Comparison of ENCODE assay signal across 29 cellular contexts in the genomic region with DNA sequence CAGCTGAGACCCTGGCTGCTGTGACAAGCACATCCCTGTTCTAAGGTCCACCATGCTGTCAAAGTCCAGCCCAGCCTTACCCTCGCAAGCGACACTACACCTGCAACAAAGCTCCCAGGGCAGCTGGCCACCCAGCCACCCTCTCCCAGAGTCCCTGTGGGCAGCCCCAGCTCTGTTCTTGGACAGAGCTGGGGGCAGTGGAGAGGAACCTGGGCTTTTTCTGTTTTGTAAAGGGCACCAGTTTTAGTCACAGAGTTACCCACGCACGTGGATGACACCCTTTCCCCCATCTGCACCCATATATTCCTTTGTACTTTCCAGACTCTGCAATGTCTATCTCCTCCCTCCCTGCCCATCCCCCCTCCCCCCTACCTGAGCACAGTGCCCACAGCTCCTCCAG. TPM values are rescaled to one million over a fixed set of nuclear protein-coding genes. Genes with fewer than 3 reads are reported as not detected.
"Had no signal": no experiment of that assay in that cellular context is flagged by ENCODE, and none has a peak within 500 bp of the region (broad histone marks: within the 10 kb centered on the region; RNA-seq: fewer than 3 reads in every experiment).

No MANE protein-coding gene starts in this region.

- ATAC-seq: effector memory CD8-positive, alpha-beta T cell; esophagus mucosa; gastrocnemius medialis; heart right ventricle; left cardiac atrium; left lung; left ventricle myocardium superior; lower lobe of right lung; mucosa of descending colon had no signal

- H3K27me3 Mint-ChIP-seq: dendritic cell treated with granulocyte-macrophage colony-stimulating factor and Interleukin-4, amounts not matched to agents 40 ng/mL and 50 ng/mL, for 4 days had no signal

- FAIRE-seq: endometrium, islet of Langerhans, keratinocyte had no signal

- H3K27ac ChIP-seq: colonic mucosa, epithelial cell of prostate, esophagus squamous epithelium, gastrocnemius medialis, heart right ventricle, left lung, lower lobe of right lung had no signal

- H3K9me3 Mint-ChIP-seq: dendritic cell treated with granulocyte-macrophage colony-stimulating factor and Interleukin-4, amounts not matched to agents 40 ng/mL and 50 ng/mL, for 4 days; effector memory CD8-positive, alpha-beta T cell; endodermal cell; mesothelial cell of epicardium had no signal

- H3K4me1 Mint-ChIP-seq: endodermal cell, mesothelial cell of epicardium had no signal

- H3K4me1 ChIP-seq: colonic mucosa, esophagus squamous epithelium, gastrocnemius medialis, heart right ventricle, left lung, lower lobe of right lung had no signal

- H3K27ac Mint-ChIP-seq: dendritic cell treated with granulocyte-macrophage colony-stimulating factor and Interleukin-4, amounts not matched to agents 40 ng/mL and 50 ng/mL, for 4 days; effector memory CD8-positive, alpha-beta T cell; endodermal cell; mesothelial cell of epicardium had no signal

- H3K27me3 ChIP-seq: colonic mucosa, gastrocnemius medialis had no signal

- H3K4me3 Mint-ChIP-seq: dendritic cell treated with granulocyte-macrophage colony-stimulating factor and Interleukin-4, amounts not matched to agents 40 ng/mL and 50 ng/mL, for 4 days; effector memory CD8-positive, alpha-beta T cell; endodermal cell; mesothelial cell of epicardium had no signal

- H3K36me3 ChIP-seq: colonic mucosa, esophagus squamous epithelium, gastrocnemius medialis, heart right ventricle, left lung, lower lobe of right lung had no signal

- DNase-seq: colonic mucosa; cortex of kidney; effector CD8-positive, alpha-beta T cell; effector memory CD8-positive, alpha-beta T cell; endodermal cell; erythroblast; esophagus squamous epithelium; foreskin fibroblast; foreskin melanocyte; gastrocnemius medialis; glutamatergic neuron; head of caudate nucleus; heart right ventricle; hippocampal formation; left cardiac atrium; left lung; left ventricle myocardium superior; lower lobe of right lung; mesenchymal stem cell; mucosa of descending colon had no signal

- H3K4me3 ChIP-seq: colonic mucosa, esophagus squamous epithelium, gastrocnemius medialis, heart right ventricle, left lung, lower lobe of right lung, mucosa of descending colon had no signal

- H3K9me3 ChIP-seq: colonic mucosa, esophagus squamous epithelium, gastrocnemius medialis, heart right ventricle, left lung, lower lobe of right lung, mucosa of descending colon had no signal

- H3K36me3 Mint-ChIP-seq: mesothelial cell of epicardium had no signal

RNA-seq across cellular contexts. Expression of a gene that starts 38.9 kb away (rescaled TPM):
- total RNA-seq: dermis microvascular lymphatic vessel endothelial cell, lung microvascular endothelial cell had no signal
- polyA plus RNA-seq: keratinocyte had no signal
